Comparison of ENCODE assay signal across 8 cellular contexts in the genomic region with DNA sequence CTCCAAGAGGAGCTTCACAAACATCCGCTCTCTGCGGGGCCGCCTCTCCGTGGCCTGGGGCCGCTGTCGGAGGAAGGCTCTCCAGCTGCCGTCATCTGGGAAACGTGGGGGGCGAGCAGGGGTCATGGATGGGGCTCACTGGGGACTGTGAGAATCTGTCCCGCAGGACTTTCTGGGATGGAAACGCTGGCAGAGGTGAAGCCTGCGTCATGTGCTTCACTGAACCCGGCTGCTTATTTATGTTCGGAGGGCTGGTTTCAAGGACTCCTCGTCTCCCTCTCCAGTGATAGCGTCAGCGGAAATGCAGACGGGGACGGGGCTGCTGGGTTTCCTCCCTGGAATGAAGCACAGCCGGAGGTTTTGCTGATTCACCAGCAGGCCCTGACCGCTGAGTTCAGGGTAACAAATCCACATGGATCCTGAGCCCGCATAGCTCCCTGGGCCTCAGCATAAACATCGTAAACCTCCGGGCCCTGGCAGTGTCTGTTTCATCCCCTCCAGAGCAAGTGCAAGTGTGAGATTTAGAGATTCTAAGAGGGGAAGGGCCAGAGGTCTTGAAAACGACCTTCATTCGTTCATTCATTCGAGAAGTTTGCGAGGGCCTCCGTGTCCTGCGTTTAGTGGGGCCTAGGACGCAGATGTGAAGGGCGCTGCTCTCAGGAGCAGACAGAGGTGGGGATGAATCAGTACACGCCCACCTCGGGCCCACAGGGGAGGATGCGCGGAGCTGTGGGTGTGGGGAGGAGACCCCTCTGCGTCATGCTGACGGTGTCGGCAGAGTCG. TPM values are rescaled to one million over a fixed set of nuclear protein-coding genes. Genes with fewer than 3 reads are reported as not detected.
A peak's percentile ranks its signal among the peaks of the same experiment; 100 is the strongest.
DNase-seq lines count a peak whose midpoint lies in the region; ATAC-seq and TF ChIP-seq lines count a peak whose summit lies in the region.

No MANE protein-coding gene starts in this region.

- H3K27me3 ChIP-seq in cardiac muscle cell, result no peaks in the 10 kb centered on the region

- DNase-seq in EH (ENCODE audit: low read depth), result peak; percentile 100
- peak; percentile 8 for DNase-seq in activated CD4-positive, alpha-beta memory T cell treated with anti-CD3 and anti-CD28 coated beads for 36 hours
- DNase-seq in cardiac muscle cell (ENCODE audit: low read depth in 1 of 2, low spot score in 1 of 2), result peak; percentile 66 to 99
- DNase-seq in pulmonary artery endothelial cell (ENCODE audit: low read depth, low spot score), result peak; percentile 93
- DNase-seq in NCI-H1417 (lab: John Stamatoyannopoulos, UW), result no peak
- DNase-seq in erythroblast (lab: John Stamatoyannopoulos, UW), result no peak
- DNase-seq in AG20443 (ENCODE audit: low spot score), result no peak

- H3K36me3 Mint-ChIP-seq in activated CD4-positive, alpha-beta memory T cell treated with anti-CD3 and anti-CD28 coated beads for 36 hours, result no peaks in the 10 kb centered on the region

- no peaks in the 10 kb centered on the region for H3K9me3 Mint-ChIP-seq in activated CD4-positive, alpha-beta memory T cell treated with anti-CD3 and anti-CD28 coated beads for 36 hours

- CTCF ChIA-PET in activated CD4-positive, alpha-beta memory T cell treated with anti-CD3 and anti-CD28 coated beads for 36 hours (lab: Charles Lee), result no interaction called here

- H3K4me1 Mint-ChIP-seq in activated CD4-positive, alpha-beta memory T cell treated with anti-CD3 and anti-CD28 coated beads for 36 hours (ENCODE audit: low read depth), result peaks cover 12% of the 10 kb centered on the region

- TF ChIP-seq POLR2A in erythroblast (IDR thresholded peaks at IDR 0.05; ENCODE audit: low read length), result no peak

- POLR2A ChIA-PET in activated CD4-positive, alpha-beta memory T cell treated with anti-CD3 and anti-CD28 coated beads for 36 hours (lab: Charles Lee), result no interaction called here

- H3K4me3 ChIP-seq in cardiac muscle cell, result no peak overlapping the region

- intact Hi-C loops in activated CD4-positive, alpha-beta memory T cell treated with anti-CD3 and anti-CD28 coated beads for 36 hours (cut with micrococcal nuclease), result no loop called here

- H3K27ac ChIP-seq in cardiac muscle cell, result peak overlapping the region; percentile 73

- no peak for ATAC-seq in GM21528 (IDR thresholded peaks at IDR 0.05; ENCODE audit: low FRiP score, unreplicated experiment)

- no peak for TF ChIP-seq CTCF in cardiac muscle cell (IDR thresholded peaks at IDR 0.05; ENCODE audit: low read depth, low read length)

- H3K27me3 Mint-ChIP-seq in activated CD4-positive, alpha-beta memory T cell treated with anti-CD3 and anti-CD28 coated beads for 36 hours, result peaks cover 2% of the 10 kb centered on the region

- no peaks in the 10 kb centered on the region for H3K9me3 ChIP-seq in cardiac muscle cell (ENCODE audit: low read depth)

- H3K27ac Mint-ChIP-seq in activated CD4-positive, alpha-beta memory T cell treated with anti-CD3 and anti-CD28 coated beads for 36 hours, result no peak overlapping the region

- no peak overlapping the region for H3K4me3 Mint-ChIP-seq in activated CD4-positive, alpha-beta memory T cell treated with anti-CD3 and anti-CD28 coated beads for 36 hours

- no peaks in the 10 kb centered on the region for H3K36me3 ChIP-seq in cardiac muscle cell

- peaks cover 40% of the 10 kb centered on the region for H3K4me1 ChIP-seq in cardiac muscle cell (ENCODE audit: low read depth)

RNA-seq across cellular contexts. Expression of a gene that starts 7.0 kb away (rescaled TPM):
- 10 to 100 TPM; 14.3 TPM for total RNA-seq in activated CD4-positive, alpha-beta memory T cell treated with anti-CD3 and anti-CD28 coated beads for 36 hours
- 39.6 and 46.1 TPM in 2 replicates for total RNA-seq in cardiac muscle cell
- 46.8 and 50.4 TPM in 2 replicates for polyA plus RNA-seq in cardiac muscle cell
- 21.5 and 25.5 TPM in 2 replicates for total RNA-seq in pulmonary artery endothelial cell

Comparison
In these comparisons a context has a peak if more than half of its experiments do, and no peak if none do; other contexts are left out.
1. DNase-seq: peak in EH (single experiment), activated CD4-positive, alpha-beta memory T cell treated with anti-CD3 and anti-CD28 coated beads for 36 hours (single experiment), cardiac muscle cell (2 of 2) and pulmonary artery endothelial cell (single experiment); none in NCI-H1417 (0 of 3), erythroblast (0 of 2) and AG20443 (single experiment).